In the genomic region with DNA sequence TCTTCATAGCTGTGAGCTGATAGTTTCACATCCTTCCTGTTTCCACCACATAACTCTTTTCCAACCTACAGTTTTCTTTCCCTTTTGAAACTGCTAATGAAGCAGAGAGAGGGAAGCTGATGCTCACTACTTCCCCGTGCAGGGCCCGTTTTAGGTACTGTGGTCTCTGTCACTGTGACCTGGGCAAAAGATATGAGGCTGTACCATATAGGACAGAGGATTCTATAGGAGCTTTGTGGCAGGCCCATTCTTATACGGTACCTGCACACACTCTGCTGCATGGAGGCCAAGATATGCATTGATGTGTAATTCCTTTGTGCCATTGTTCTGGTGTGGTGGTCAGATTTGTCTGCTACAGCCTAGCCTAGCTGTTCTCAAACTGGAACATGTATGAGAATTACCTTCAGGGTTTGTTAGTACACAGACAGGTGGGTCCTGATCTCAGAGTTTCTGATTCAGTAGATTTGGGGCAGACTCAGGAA, we compare ENCODE assay signal across 20 cellular contexts.
A peak's percentile ranks its signal among the peaks of the same experiment; 100 is the strongest.
DNase-seq lines count a peak whose midpoint lies in the region; ATAC-seq and TF ChIP-seq lines count a peak whose summit lies in the region.
"Had no signal": no experiment of that assay in that cellular context is flagged by ENCODE, and none has a peak within 500 bp of the region (broad histone marks: within the 10 kb centered on the region; RNA-seq: fewer than 3 reads in every experiment).

No MANE protein-coding gene starts in this region.

- ATAC-seq in GM18867 (IDR thresholded peaks at IDR 0.05; ENCODE audit: unreplicated experiment) (peak; percentile 55), GM21786 (IDR thresholded peaks at IDR 0.05; ENCODE audit: unreplicated experiment) (peak; percentile 54), HG03342 (IDR thresholded peaks at IDR 0.05; ENCODE audit: unreplicated experiment) (peak; percentile 67), GM21723 (IDR thresholded peaks at IDR 0.05; ENCODE audit: unreplicated experiment) (no peak)
- ATAC-seq: activated CD4-positive, alpha-beta T cell treated with anti-CD3 and anti-CD28 coated beads for 36 hours; activated T-cell treated with anti-CD3 and anti-CD28 coated beads, Interleukin-2, amount 50 U/mL, for 4 hours had no signal

- intact Hi-C loops in stomach (cut with DNase I; ENCODE audit: low total_unique reads), result no loop called here

- H3K9me3 ChIP-seq in stomach, result no peaks in the 10 kb centered on the region
- H3K9me3 ChIP-seq: upper lobe of left lung had no signal

- H3K36me3 ChIP-seq in stomach, result no peaks in the 10 kb centered on the region
- H3K36me3 ChIP-seq: upper lobe of left lung had no signal

- no peaks in the 10 kb centered on the region for H3K27me3 ChIP-seq in stomach
- H3K27me3 ChIP-seq: hepatocyte, upper lobe of left lung had no signal

- 73 to 86% (median 78%) methylated on average over 3 of the region's 3 CpGs for WGBS in stomach, 5 donors

- no peaks in the 10 kb centered on the region for H3K4me1 ChIP-seq in stomach
- H3K4me1 ChIP-seq: upper lobe of left lung had no signal

- TF ChIP-seq EP300 in stomach (IDR thresholded peaks at IDR 0.05), result no peak

- DNase-seq in UCSD-AML1 (lab: John Stamatoyannopoulos, UW; ENCODE audit: unreplicated experiment) (peak; percentile 9), activated gamma-delta T cell treated with Interleukin-2 at 50 U/mL for 16 hours (no peak), NCI-H510A treated with DMSO at 0.1 percent for 48 hours (lab: John Stamatoyannopoulos, UW) (no peak), stomach (no peak)
- DNase-seq: activated CD4-positive, alpha-beta T cell treated with anti-CD3 and anti-CD28 coated beads for 36 hours; activated naive CD8-positive, alpha-beta T cell treated with anti-CD3 and anti-CD28 coated beads, Interleukin-2, amount 10 ng/mL, durations not matched to agents 7 days and 5 days; activated T-cell treated with anti-CD3 and anti-CD28 coated beads, Interleukin-2, amount 50 U/mL, for 4 hours; effector CD4-positive, alpha-beta T cell; Kasumi-1; NCI-H2029 treated with DMSO at 0.1 percent for 48 hours; NCI-H82; nucleus accumbens; stimulated activated CD4-positive, alpha-beta T cell treated with anti-CD3 and anti-CD28 coated beads, Interleukin-4, amount 100 ng/mL, for 4 hours; T-helper 9 cell; upper lobe of left lung had no signal

- H3K4me3 ChIP-seq in stomach, result no peak overlapping the region
- H3K4me3 ChIP-seq: hepatocyte, upper lobe of left lung had no signal

- no peak for TF ChIP-seq POLR2A in stomach (IDR thresholded peaks at IDR 0.05)

- no peak for TF ChIP-seq CTCF in stomach (IDR thresholded peaks at IDR 0.05)

- H3K27ac ChIP-seq in stomach, result no peak overlapping the region
- H3K27ac ChIP-seq: hepatocyte, upper lobe of left lung had no signal
